17 cellular contexts compared by ENCODE assay signal in genomic region chr14:102495482-102496330, GRCh38. TPM values are rescaled to one million over a fixed set of nuclear protein-coding genes. Genes with fewer than 3 reads are reported as not detected.
DNase-seq lines count a peak whose midpoint lies in the region; ATAC-seq, FAIRE-seq and TF ChIP-seq lines count a peak whose summit lies in the region.
"Had no signal": no experiment of that assay in that cellular context is flagged by ENCODE, and none has a peak within 500 bp of the region (broad histone marks: within the 10 kb centered on the region; RNA-seq: fewer than 3 reads in every experiment).

No MANE protein-coding gene starts in this region.

- no peak overlapping the region for H2BK20ac ChIP-seq in H9 (ENCODE audit: low read depth, low read length, poor library complexity, severe bottlenecking)

- H3K27me3 Mint-ChIP-seq in chondrocyte (ENCODE audit: low read depth) (no peaks in the 10 kb centered on the region), H9 (ENCODE audit: low read depth) (peaks cover 1% of the 10 kb centered on the region; the same call in 1 of the 2 replicates), neural progenitor cell (ENCODE audit: insufficient read depth, low read depth) (peaks cover 4% of the 10 kb centered on the region)
- H3K27me3 Mint-ChIP-seq: CD8-positive, alpha-beta memory T cell had no signal

- H3K4ac ChIP-seq in H9 (ENCODE audit: low read depth, low read length) = no peak overlapping the region

- no peak overlapping the region for H3K27ac Mint-ChIP-seq in chondrocyte (ENCODE audit: unreplicated experiment)
- peak overlapping the region in 1 of 3 experiments; percentile 57; a peak in 1 of 7 replicates for H3K27ac Mint-ChIP-seq in H9
- no peak overlapping the region for H3K27ac Mint-ChIP-seq in neural progenitor cell

- H3K36me3 ChIP-seq in kidney (ENCODE audit: control insufficient read depth in 1 of 2, insufficient read depth in 2 of 2, low read length in 2 of 2) = peaks cover 4 to 11% of the 10 kb centered on the region in 2 donors
- H3K36me3 ChIP-seq in psoas muscle (ENCODE audit: insufficient read depth in 1 of 2, low read depth in 1 of 2) = peaks cover 0 to 8% of the 10 kb centered on the region in 2 donors
- H3K36me3 ChIP-seq in neural progenitor cell = no peaks in the 10 kb centered on the region

- H3K56ac ChIP-seq in H9 (ENCODE audit: insufficient read length, low read depth, low read length) = no peak overlapping the region

- H3K23ac ChIP-seq in H9 (ENCODE audit: insufficient read length, low read depth, low read length) = no peak overlapping the region

- no peak for FAIRE-seq in kidney (lab: Jason Lieb, UNC)
- FAIRE-seq: GM12892, HepG2 had no signal

- no peak overlapping the region for H3K18ac ChIP-seq in H9 (ENCODE audit: insufficient read length, low read depth, low read length)

- H2BK12ac ChIP-seq in H9 (ENCODE audit: insufficient read length, low read depth, low read length) = no peak overlapping the region

- POLR2A ChIA-PET in RWPE1 (lab: Yijun Ruan, JAX; ENCODE audit: low non-redundant PET) = no interaction called here

- H3K23me2 ChIP-seq in H9 (ENCODE audit: insufficient read length, low read depth, low read length, poor library complexity, severe bottlenecking) = no peaks in the 10 kb centered on the region

- H4K5ac ChIP-seq in H9 (ENCODE audit: insufficient read length, low read depth, low read length) = no peak overlapping the region

- no peak overlapping the region for H3T11ph ChIP-seq in H9 (ENCODE audit: low read length)

- intact Hi-C loops in kidney (cut with DNase I) = no loop called here
- intact Hi-C loops in psoas muscle (cut with DNase I) = loop anchor here in 1 of 2 donors (5.0 kb wide), 1 partner anchor 33 kb away; no protein-coding TSS in a partner anchor

- H3K4me2 ChIP-seq in H9 (ENCODE audit: insufficient read depth, insufficient read length, low read length) (no peak overlapping the region), neural progenitor cell (no peak overlapping the region)
- H3K4me2 ChIP-seq: BLaER1 had no signal

- no peaks in the 10 kb centered on the region for H4K20me1 ChIP-seq in H9 (ENCODE audit: control insufficient read depth, insufficient read depth, insufficient read length)
- H4K20me1 ChIP-seq in neural progenitor cell (ENCODE audit: low read depth) = no peaks in the 10 kb centered on the region
- H4K20me1 ChIP-seq: BLaER1 had no signal

- H3K36me3 Mint-ChIP-seq in chondrocyte (ENCODE audit: low read depth) = peaks cover 9% of the 10 kb centered on the region
- peaks cover 6 to 9% (median 7%) of the 10 kb centered on the region in 3 experiments; a peak in 5 of 7 replicates for H3K36me3 Mint-ChIP-seq in H9 (ENCODE audit: insufficient read depth in 1 of 3, low read depth in 3 of 3)
- peaks cover 13% of the 10 kb centered on the region for H3K36me3 Mint-ChIP-seq in neural progenitor cell

- no peaks in the 10 kb centered on the region for H3K79me1 ChIP-seq in H9 (ENCODE audit: insufficient read depth, low read depth, low read length, poor library complexity, severe bottlenecking)

- ATAC-seq in psoas muscle = no peak
- no peak for ATAC-seq in HG02884 (IDR thresholded peaks at IDR 0.05; ENCODE audit: unreplicated experiment)
- ATAC-seq: HCT116, HepG2 had no signal

- H3K4me3 Mint-ChIP-seq in chondrocyte (ENCODE audit: unreplicated experiment) = no peak overlapping the region
- H3K4me3 Mint-ChIP-seq in H9 = peak overlapping the region in 1 of 2 experiments; percentile 16; a peak in 1 of 5 replicates
- H3K4me3 Mint-ChIP-seq in neural progenitor cell = no peak overlapping the region
- H3K4me3 Mint-ChIP-seq: CD8-positive, alpha-beta memory T cell had no signal

- no peak overlapping the region; the same call in 1 of the 2 replicates for H3K14ac ChIP-seq in H9 (ENCODE audit: insufficient read depth, low read length)

- H3K9me3 Mint-ChIP-seq in chondrocyte (ENCODE audit: low read depth) (no peaks in the 10 kb centered on the region), H9 (no peaks in the 10 kb centered on the region; a peak in 1 of 5 replicates), neural progenitor cell (no peaks in the 10 kb centered on the region)
- H3K9me3 Mint-ChIP-seq: CD8-positive, alpha-beta memory T cell had no signal

- H4K8ac ChIP-seq in H9 (replicated peaks; ENCODE audit: insufficient read length, low read depth, low read length) = no peak overlapping the region

- CTCF ChIA-PET in RWPE1 (lab: Yijun Ruan, JAX) = no interaction called here

- no peak overlapping the region for H2AK5ac ChIP-seq in H9 (ENCODE audit: insufficient read length, low read length)

- H2AFZ ChIP-seq in H9 (ENCODE audit: low read length) = no peak overlapping the region
- H2AFZ ChIP-seq in neural progenitor cell (replicated peaks) = no peak overlapping the region

- H4K91ac ChIP-seq in H9 (ENCODE audit: insufficient read length, low read depth, low read length) = no peak overlapping the region

- no peak overlapping the region for H2BK15ac ChIP-seq in H9 (ENCODE audit: low read depth, low read length)

- no peak overlapping the region for H2BK120ac ChIP-seq in H9 (ENCODE audit: low read depth, low read length, poor library complexity, severe bottlenecking)

- H2BK5ac ChIP-seq in H9 (ENCODE audit: insufficient read length, low read length) = no peak overlapping the region

- no peak for TF ChIP-seq CTCF in RWPE1 (conservative IDR thresholded peaks at IDR 0.05; ENCODE audit: low read depth)
- TF ChIP-seq CTCF in chondrocyte (IDR thresholded peaks at IDR 0.05) = no peak
- TF ChIP-seq CTCF in kidney (IDR thresholded peaks at IDR 0.05; ENCODE audit: borderline replicate concordance, extremely low read depth, insufficient read depth) = no peak
- TF ChIP-seq CTCF in psoas muscle (IDR thresholded peaks at IDR 0.05) = no peak
- TF ChIP-seq CTCF in H9 (conservative IDR thresholded peaks at IDR 0.05) = no peak
- no peak for TF ChIP-seq CTCF in neural progenitor cell (IDR thresholded peaks at IDR 0.05)

- H3K9ac ChIP-seq in kidney (ENCODE audit: low read length in 2 of 2) (no peak overlapping the region), H9 (ENCODE audit: extremely low read depth, insufficient read length, low read length) (no peak overlapping the region), neural progenitor cell (no peak overlapping the region)
- H3K9ac ChIP-seq: BLaER1 had no signal

- H3F3A ChIP-seq in neural progenitor cell (ENCODE audit: low read depth) = no peaks in the 10 kb centered on the region

- WGBS in psoas muscle, 3 donors = 92 to 94% (median 94%) methylated on average over 25 to 26 of the region's 26 CpGs
- WGBS in H9 (ENCODE audit: extremely low coverage, insufficient read length, low lambda C conversion rate) = no CpG with 5 or more reads among the region's 26 CpGs

- H3K27ac ChIP-seq in RWPE1 = peak overlapping the region; percentile 100
- no peak overlapping the region for H3K27ac ChIP-seq in kidney (ENCODE audit: low read depth in 2 of 2, low read length in 2 of 2)
- peak overlapping the region; percentile 90 for H3K27ac ChIP-seq in psoas muscle
- H3K27ac ChIP-seq in H9 (ENCODE audit: insufficient read length, low read depth, low read length) = no peak overlapping the region
- H3K27ac ChIP-seq in neural progenitor cell = no peak overlapping the region
- H3K27ac ChIP-seq: BLaER1 had no signal

- no peaks in the 10 kb centered on the region for H3K79me2 ChIP-seq in H9 (ENCODE audit: insufficient read depth, low read length)
- no peaks in the 10 kb centered on the region for H3K79me2 ChIP-seq in neural progenitor cell (ENCODE audit: low read depth)

- H3K9me3 ChIP-seq in kidney (ENCODE audit: control insufficient read depth in 1 of 2, low read length in 2 of 2) (no peaks in the 10 kb centered on the region), psoas muscle (no peaks in the 10 kb centered on the region), H9 (ENCODE audit: control insufficient read depth, low read depth, low read length) (no peaks in the 10 kb centered on the region), neural progenitor cell (ENCODE audit: low read depth) (no peaks in the 10 kb centered on the region)
- H3K9me3 ChIP-seq: BLaER1, Caco-2 had no signal

- H3K4me1 Mint-ChIP-seq in chondrocyte (ENCODE audit: low read depth) (peaks cover 7% of the 10 kb centered on the region), H9 (peaks cover 0 to 3% of the 10 kb centered on the region in 2 experiments; a peak in 1 of 4 replicates), neural progenitor cell (peaks cover 2% of the 10 kb centered on the region)

- H3K4me3 ChIP-seq in kidney (ENCODE audit: low read length in 2 of 2) (no peak overlapping the region), psoas muscle (no peak overlapping the region), neural progenitor cell (no peak overlapping the region)
- H3K4me3 ChIP-seq: BLaER1 had no signal

- peaks cover 0 to 6% of the 10 kb centered on the region in 2 donors for H3K4me1 ChIP-seq in kidney (ENCODE audit: control insufficient read depth in 1 of 2, insufficient read depth in 1 of 2, low read depth in 1 of 2, low read length in 2 of 2)
- H3K4me1 ChIP-seq in psoas muscle = peaks cover 29% of the 10 kb centered on the region
- H3K4me1 ChIP-seq in H9 (ENCODE audit: insufficient read depth, low read length) = no peaks in the 10 kb centered on the region
- no peaks in the 10 kb centered on the region for H3K4me1 ChIP-seq in neural progenitor cell

- DNase-seq in RWPE1 (ENCODE audit: low spot score) (no peak), chondrocyte (ENCODE audit: low spot score) (peak; percentile 84), kidney (peak; percentile 66), psoas muscle (peak in 1 of 2 donors; percentile 37), H9 (no peak), neural progenitor cell (ENCODE audit: low spot score) (no peak)
- DNase-seq: 8988T; AML-193; Caco-2; CD8-positive, alpha-beta memory T cell; DND-41; GDM1 had no signal

- H3K27me3 ChIP-seq in psoas muscle (ENCODE audit: insufficient read depth in 3 of 3, low read length in 2 of 3) = no peaks in the 10 kb centered on the region
- no peaks in the 10 kb centered on the region for H3K27me3 ChIP-seq in H9 (ENCODE audit: insufficient read depth, low read length)
- no peaks in the 10 kb centered on the region for H3K27me3 ChIP-seq in neural progenitor cell
- H3K27me3 ChIP-seq: BLaER1 had no signal

RNA-seq across cellular contexts. Expression of gene ANKRD9, which starts 13.9 kb away (rescaled TPM):
- total RNA-seq in chondrocyte = 17.3 to 19.5 TPM (median 18.0 TPM) in 3 replicates
- total RNA-seq in kidney = 18.7 TPM
- 26.0 TPM for polyA plus RNA-seq in kidney (ENCODE audit: insufficient read depth, low read depth, low replicate concordance)
- total RNA-seq in psoas muscle = 100 to 1,000 TPM in 2 of 4 donors, 10 to 100 TPM in 2; 48.1 to 126 (median 98.0) TPM
- polyA plus RNA-seq in psoas muscle = 10 to 100 TPM; 22.7 to 74.4 (median 36.6) TPM
- 29.0 and 29.8 TPM in 2 replicates for total RNA-seq in H9 (2021)
- total RNA-seq in neural progenitor cell (ENCODE audit: low replicate concordance) = 10.8 and 47.4 TPM in 2 replicates

Comparison
In these comparisons a context has a peak if more than half of its experiments do, and no peak if none do; other contexts are left out.
1. DNase-seq: peak in chondrocyte (single experiment) and kidney (single experiment); none in RWPE1 (single experiment), H9 (single experiment) and neural progenitor cell (single experiment).
2. H3K27ac ChIP-seq: peak in RWPE1 (single experiment) and psoas muscle (single experiment); none in kidney (0 of 2), H9 (single experiment) and neural progenitor cell (single experiment).